9 cellular contexts compared by ENCODE assay signal in genomic region chr14:101077511-101078074, GRCh38.
DNase-seq lines count a peak whose midpoint lies in the region; ATAC-seq lines count a peak whose summit lies in the region.
"Had no signal": no experiment of that assay in that cellular context is flagged by ENCODE, and none has a peak within 500 bp of the region (broad histone marks: within the 10 kb centered on the region; RNA-seq: fewer than 3 reads in every experiment).

No MANE protein-coding gene starts in this region.

- DNase-seq in NCI-H748 (lab: John Stamatoyannopoulos, UW; ENCODE audit: unreplicated experiment) (peak; percentile 39), NCI-H748 treated with DMSO at 0.1 percent for 48 hours (lab: John Stamatoyannopoulos, UW) (no peak), immature natural killer cell (peak; percentile 3 to 6 (median 5)), NCI-H446 treated with DMSO at 0.1 percent for 48 hours (lab: John Stamatoyannopoulos, UW) (no peak)
- DNase-seq in activated naive CD8-positive, alpha-beta T cell treated with anti-CD3 and anti-CD28 coated beads, Interleukin-2, amount 50 U/mL, for 24 hours: peak; percentile 14
- peak; percentile 9 for DNase-seq in stimulated activated naive CD8-positive, alpha-beta T cell treated with anti-CD3 and anti-CD28 coated beads, Interleukin-15, Interleukin-2, amounts not matched to agents 100 U/mL and 50 U/mL, for 24 hours
- DNase-seq in activated T-helper 2 cell treated with anti-CD3 and anti-CD28 coated beads, Interferon-gamma antibody, Interleukin-2, Interleukin-4, amounts not matched to agents 10 μg/mL and 5 μg/mL and 100 μg/mL, durations not matched to agents 14 hours and 24 hours and 36 hours (ENCODE audit: low spot score): no peak
- DNase-seq: PC-9 had no signal

- peaks cover 7% of the 10 kb centered on the region for H3K4me1 Mint-ChIP-seq in activated naive CD8-positive, alpha-beta T cell treated with anti-CD3 and anti-CD28 coated beads, Interleukin-2, amount 50 U/mL, for 24 hours
- peaks cover 16 to 20% of the 10 kb centered on the region in 2 donors for H3K4me1 Mint-ChIP-seq in immature natural killer cell
- H3K4me1 Mint-ChIP-seq in activated T-helper 2 cell treated with anti-CD3 and anti-CD28 coated beads, Interferon-gamma antibody, Interleukin-2, Interleukin-4, amounts not matched to agents 10 μg/mL and 5 μg/mL and 100 μg/mL, durations not matched to agents 14 hours and 24 hours and 36 hours (ENCODE audit: low read depth): no peaks in the 10 kb centered on the region

- peaks cover 41% of the 10 kb centered on the region for H3K27me3 Mint-ChIP-seq in activated naive CD8-positive, alpha-beta T cell treated with anti-CD3 and anti-CD28 coated beads, Interleukin-2, amount 50 U/mL, for 24 hours
- H3K27me3 Mint-ChIP-seq in immature natural killer cell (ENCODE audit: low read depth in 3 of 3): peaks cover 10 to 11% (median 10%) of the 10 kb centered on the region in 3 donors
- H3K27me3 Mint-ChIP-seq in activated T-helper 2 cell treated with anti-CD3 and anti-CD28 coated beads, Interferon-gamma antibody, Interleukin-2, Interleukin-4, amounts not matched to agents 10 μg/mL and 5 μg/mL and 100 μg/mL, durations not matched to agents 14 hours and 24 hours and 36 hours (ENCODE audit: low read depth): peaks cover 47% of the 10 kb centered on the region

- H3K36me3 Mint-ChIP-seq in activated naive CD8-positive, alpha-beta T cell treated with anti-CD3 and anti-CD28 coated beads, Interleukin-2, amount 50 U/mL, for 24 hours (ENCODE audit: low read depth): no peaks in the 10 kb centered on the region
- H3K36me3 Mint-ChIP-seq in immature natural killer cell: no peaks in the 10 kb centered on the region
- no peaks in the 10 kb centered on the region for H3K36me3 Mint-ChIP-seq in activated T-helper 2 cell treated with anti-CD3 and anti-CD28 coated beads, Interferon-gamma antibody, Interleukin-2, Interleukin-4, amounts not matched to agents 10 μg/mL and 5 μg/mL and 100 μg/mL, durations not matched to agents 14 hours and 24 hours and 36 hours (ENCODE audit: low read depth)

- no peaks in the 10 kb centered on the region for H3K9me3 Mint-ChIP-seq in activated naive CD8-positive, alpha-beta T cell treated with anti-CD3 and anti-CD28 coated beads, Interleukin-2, amount 50 U/mL, for 24 hours
- no peaks in the 10 kb centered on the region for H3K9me3 Mint-ChIP-seq in immature natural killer cell
- H3K9me3 Mint-ChIP-seq in activated T-helper 2 cell treated with anti-CD3 and anti-CD28 coated beads, Interferon-gamma antibody, Interleukin-2, Interleukin-4, amounts not matched to agents 10 μg/mL and 5 μg/mL and 100 μg/mL, durations not matched to agents 14 hours and 24 hours and 36 hours: no peaks in the 10 kb centered on the region

- intact Hi-C loops in activated T-helper 2 cell treated with anti-CD3 and anti-CD28 coated beads, Interferon-gamma antibody, Interleukin-2, Interleukin-4, amounts not matched to agents 10 μg/mL and 5 μg/mL and 100 μg/mL, durations not matched to agents 14 hours and 24 hours and 36 hours (cut with micrococcal nuclease): no loop called here

- H3K27ac Mint-ChIP-seq in activated naive CD8-positive, alpha-beta T cell treated with anti-CD3 and anti-CD28 coated beads, Interleukin-2, amount 50 U/mL, for 24 hours: no peak overlapping the region
- H3K27ac Mint-ChIP-seq in immature natural killer cell: no peak overlapping the region
- H3K27ac Mint-ChIP-seq in activated T-helper 2 cell treated with anti-CD3 and anti-CD28 coated beads, Interferon-gamma antibody, Interleukin-2, Interleukin-4, amounts not matched to agents 10 μg/mL and 5 μg/mL and 100 μg/mL, durations not matched to agents 14 hours and 24 hours and 36 hours: no peak overlapping the region

- no peak overlapping the region for H3K4me3 Mint-ChIP-seq in activated naive CD8-positive, alpha-beta T cell treated with anti-CD3 and anti-CD28 coated beads, Interleukin-2, amount 50 U/mL, for 24 hours
- peak overlapping the region; percentile 30 to 64 (median 45) for H3K4me3 Mint-ChIP-seq in immature natural killer cell
- H3K4me3 Mint-ChIP-seq in activated T-helper 2 cell treated with anti-CD3 and anti-CD28 coated beads, Interferon-gamma antibody, Interleukin-2, Interleukin-4, amounts not matched to agents 10 μg/mL and 5 μg/mL and 100 μg/mL, durations not matched to agents 14 hours and 24 hours and 36 hours (ENCODE audit: low read depth): no peak overlapping the region

- no peak for ATAC-seq in activated naive CD8-positive, alpha-beta T cell treated with anti-CD3 and anti-CD28 coated beads, Interleukin-2, amount 50 U/mL, for 24 hours
- ATAC-seq in stimulated activated naive CD8-positive, alpha-beta T cell treated with anti-CD3 and anti-CD28 coated beads, Interleukin-15, Interleukin-2, amounts not matched to agents 100 U/mL and 50 U/mL, for 24 hours: no peak
- no peak for ATAC-seq in HG03045 (IDR thresholded peaks at IDR 0.05; ENCODE audit: unreplicated experiment)

Comparison
In these comparisons a context has a peak if more than half of its experiments do, and no peak if none do; other contexts are left out.
1. DNase-seq: peak in NCI-H748 (single experiment), activated naive CD8-positive, alpha-beta T cell treated with anti-CD3 and anti-CD28 coated beads, Interleukin-2, amount 50 U/mL, for 24 hours (single experiment), immature natural killer cell (3 of 3) and stimulated activated naive CD8-positive, alpha-beta T cell treated with anti-CD3 and anti-CD28 coated beads, Interleukin-15, Interleukin-2, amounts not matched to agents 100 U/mL and 50 U/mL, for 24 hours (single experiment); none in NCI-H748 treated with DMSO at 0.1 percent for 48 hours (single experiment), NCI-H446 treated with DMSO at 0.1 percent for 48 hours (single experiment) and activated T-helper 2 cell treated with anti-CD3 and anti-CD28 coated beads, Interferon-gamma antibody, Interleukin-2, Interleukin-4, amounts not matched to agents 10 μg/mL and 5 μg/mL and 100 μg/mL, durations not matched to agents 14 hours and 24 hours and 36 hours (single experiment).
2. H3K4me3 Mint-ChIP-seq: peak in immature natural killer cell (5 of 5); none in activated naive CD8-positive, alpha-beta T cell treated with anti-CD3 and anti-CD28 coated beads, Interleukin-2, amount 50 U/mL, for 24 hours (single experiment) and activated T-helper 2 cell treated with anti-CD3 and anti-CD28 coated beads, Interferon-gamma antibody, Interleukin-2, Interleukin-4, amounts not matched to agents 10 μg/mL and 5 μg/mL and 100 μg/mL, durations not matched to agents 14 hours and 24 hours and 36 hours (single experiment).